In the genomic region with DNA sequence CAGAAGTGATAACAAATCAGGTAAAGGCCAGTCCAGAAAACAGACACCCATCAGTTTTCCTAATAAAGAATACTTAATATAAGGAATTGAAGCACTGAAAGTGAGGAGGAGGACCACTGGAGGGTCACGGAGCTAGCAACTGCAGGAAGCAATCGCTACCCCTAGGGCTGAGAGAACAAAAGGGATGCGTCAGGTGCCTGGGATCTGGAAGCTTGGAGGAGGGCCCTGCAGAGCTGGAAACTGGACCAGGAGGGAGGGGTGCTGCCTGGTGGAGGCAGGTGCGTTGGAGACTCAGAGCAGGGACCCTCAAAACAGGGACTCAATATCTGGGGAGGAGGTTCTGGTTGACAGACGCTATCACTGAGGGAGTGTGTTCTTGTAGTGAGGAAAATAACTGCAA, we compare ENCODE assay signal across 27 cellular contexts.
DNase-seq lines count a peak whose midpoint lies in the region; ATAC-seq, FAIRE-seq and TF ChIP-seq lines count a peak whose summit lies in the region.
"Had no signal": no experiment of that assay in that cellular context is flagged by ENCODE, and none has a peak within 500 bp of the region (broad histone marks: within the 10 kb centered on the region; RNA-seq: fewer than 3 reads in every experiment).

No MANE protein-coding gene starts in this region.

- TF ChIP-seq EP300 in HepG2 (IDR thresholded peaks at IDR 0.05; ENCODE audit: low read depth in 2 of 2, low read length in 2 of 2) (no peak), HepG2 (CRISPR knock-in tag; IDR thresholded peaks at IDR 0.05; ENCODE audit: borderline replicate concordance) (no peak)

- H2BK15ac ChIP-seq in IMR-90 (ENCODE audit: low read depth, low read length): peak overlapping the region; percentile 20; the same call in 1 of the 3 replicates

- CTCF ChIA-PET in HepG2 (lab: Yijun Ruan, JAX; ENCODE audit: low intra/inter-chr PET ratio, low total read pairs) (no interaction called here), IMR-90 (lab: Yijun Ruan, JAX) (no interaction called here)
- CTCF ChIA-PET in naive thymus-derived CD4-positive, alpha-beta T cell (lab: Charles Lee): no interaction called here

- H3K4me2 ChIP-seq in HepG2 (ENCODE audit: low read depth, low read length) (no peak overlapping the region), IMR-90 (ENCODE audit: low read depth, low read length) (no peak overlapping the region), hepatocyte (no peak overlapping the region)

- TF ChIP-seq CTCF in HepG2 (CRISPR knock-in tag; IDR thresholded peaks at IDR 0.05) (no peak), right lobe of liver (IDR thresholded peaks at IDR 0.05) (no peak), IMR-90 (conservative IDR thresholded peaks at IDR 0.05; ENCODE audit: low read depth, low read length) (no peak), hepatocyte (IDR thresholded peaks at IDR 0.05; ENCODE audit: poor library complexity) (no peak), upper lobe of right lung (IDR thresholded peaks at IDR 0.05) (no peak)

- DNase-seq in HepG2 (ENCODE audit: low spot score) (no peak), right lobe of liver (no peak), IMR-90 (no peak), hepatocyte (ENCODE audit: low spot score) (no peak), upper lobe of right lung (no peak), COLO668 (lab: John Stamatoyannopoulos, UW; ENCODE audit: unreplicated experiment) (no peak), NCI-H510A (lab: John Stamatoyannopoulos, UW) (no peak)
- no peak for DNase-seq in naive thymus-derived CD4-positive, alpha-beta T cell
- DNase-seq: Calu3; CD8-positive, alpha-beta memory T cell; GOT3; Karpas-422; NCI-H1092 treated with DMSO at 0.1 percent for 48 hours; NCI-H1436 treated with DMSO at 0.1 percent for 48 hours; NCI-H187 treated with DMSO at 0.1 percent for 48 hours; NCI-H2171 treated with DMSO at 0.1 percent for 48 hours; NCI-H524 treated with DMSO at 0.1 percent for 48 hours; NCI-H774; SIG-M5; SW 1271 had no signal

- no peak overlapping the region for H3K56ac ChIP-seq in IMR-90 (ENCODE audit: extremely low read depth, insufficient read depth, low read length)

- no peak overlapping the region for H4K5ac ChIP-seq in IMR-90 (ENCODE audit: low read depth, low read length)

- no peak overlapping the region for H3K14ac ChIP-seq in IMR-90 (replicated peaks; ENCODE audit: low read depth, low read length)

- H3K36me3 ChIP-seq in HepG2 (replicated peaks in 1 of 2; ENCODE audit: control insufficient read depth in 1 of 2, insufficient read depth in 2 of 2, low read length in 2 of 2) (no peaks in the 10 kb centered on the region), right lobe of liver (no peaks in the 10 kb centered on the region), IMR-90 (ENCODE audit: control insufficient read depth, insufficient read depth, low read length) (no peaks in the 10 kb centered on the region), hepatocyte (replicated peaks; ENCODE audit: insufficient read depth, low read depth) (no peaks in the 10 kb centered on the region), upper lobe of right lung (no peaks in the 10 kb centered on the region)
- no peaks in the 10 kb centered on the region for H3K36me3 ChIP-seq in naive thymus-derived CD4-positive, alpha-beta T cell (ENCODE audit: control insufficient read depth in 2 of 3, insufficient read depth in 3 of 3, low read length in 3 of 3)

- H2AFZ ChIP-seq in HepG2 (ENCODE audit: low read length): no peak overlapping the region
- no peak overlapping the region for H2AFZ ChIP-seq in IMR-90 (replicated peaks; ENCODE audit: low read length, poor library complexity)
- no peak overlapping the region for H2AFZ ChIP-seq in hepatocyte

- no peak for TF ChIP-seq RAD21 in HepG2 (CRISPR knock-in tag; IDR thresholded peaks at IDR 0.05)
- TF ChIP-seq RAD21 in IMR-90 (IDR thresholded peaks at IDR 0.05; ENCODE audit: low read length): no peak

- intact Hi-C loops in HepG2 (cut with micrococcal nuclease; ENCODE audit: unreplicated experiment) (no loop called here), right lobe of liver (cut with DNase I) (no loop called here), IMR-90 (cut with micrococcal nuclease) (no loop called here), upper lobe of right lung (cut with DNase I) (no loop called here)
- intact Hi-C loops in naive thymus-derived CD4-positive, alpha-beta T cell (cut with micrococcal nuclease): no loop called here

- H3K79me2 ChIP-seq in HepG2 (ENCODE audit: insufficient read depth, low read length) (no peaks in the 10 kb centered on the region), hepatocyte (no peaks in the 10 kb centered on the region)

- POLR2A ChIA-PET in HepG2 (lab: Yijun Ruan, JAX) (interaction anchor here (1.0 kb wide), 1 partner anchor 708 kb away, joined by 5 read pairs; a partner anchor contains a TSS), IMR-90 (lab: Charles Lee; ENCODE audit: unreplicated experiment) (no interaction called here)
- POLR2A ChIA-PET in naive thymus-derived CD4-positive, alpha-beta T cell (lab: Charles Lee): no interaction called here

- peak overlapping the region; percentile 21; the same call in 1 of the 2 replicates for H2AK5ac ChIP-seq in IMR-90 (ENCODE audit: low read depth, low read length)

- TF ChIP-seq POLR2A in HepG2 (IDR thresholded peaks at IDR 0.05; ENCODE audit: insufficient read depth in 1 of 2, low read depth in 2 of 2, low read length in 2 of 2) (no peak), right lobe of liver (IDR thresholded peaks at IDR 0.05) (no peak), IMR-90 (IDR thresholded peaks at IDR 0.05; ENCODE audit: low read depth, low read length) (no peak)

- H3K27me3 ChIP-seq in HepG2 (ENCODE audit: control insufficient read depth in 1 of 2, insufficient read depth in 2 of 2, low read length in 2 of 2) (no peaks in the 10 kb centered on the region), right lobe of liver (no peaks in the 10 kb centered on the region), IMR-90 (ENCODE audit: control insufficient read depth, insufficient read depth, low read length) (no peaks in the 10 kb centered on the region), hepatocyte (no peaks in the 10 kb centered on the region), upper lobe of right lung (no peaks in the 10 kb centered on the region)
- H3K27me3 ChIP-seq in naive thymus-derived CD4-positive, alpha-beta T cell (ENCODE audit: control insufficient read depth in 2 of 2, insufficient read depth in 2 of 2, low read length in 2 of 2): no peaks in the 10 kb centered on the region

- 0 out of 2 replicates have a peak overlapping the region, but pooled peaks have one; percentile 9 for H3K4ac ChIP-seq in IMR-90 (ENCODE audit: low read depth, low read length)

- H3K9me3 ChIP-seq in HepG2 (ENCODE audit: low read length) (no peaks in the 10 kb centered on the region), right lobe of liver (peaks cover 0 to 4% (median 0%) of the 10 kb centered on the region in 4 donors), IMR-90 (ENCODE audit: control insufficient read depth, insufficient read depth, low read length) (no peaks in the 10 kb centered on the region), hepatocyte (ENCODE audit: low read depth) (no peaks in the 10 kb centered on the region), upper lobe of right lung (no peaks in the 10 kb centered on the region)
- no peaks in the 10 kb centered on the region for H3K9me3 ChIP-seq in naive thymus-derived CD4-positive, alpha-beta T cell (ENCODE audit: control insufficient read depth in 2 of 3, low read length in 3 of 3)

- H3K27ac ChIP-seq in HepG2 (ENCODE audit: extremely low read length, insufficient read depth, low read length): no peak overlapping the region
- no peak overlapping the region for H3K27ac ChIP-seq in right lobe of liver
- H3K27ac ChIP-seq in IMR-90 (ENCODE audit: insufficient read depth, low read length): no peak overlapping the region
- peak overlapping the region; percentile 19 for H3K27ac ChIP-seq in hepatocyte
- peak overlapping the region; percentile 53 for H3K27ac ChIP-seq in upper lobe of right lung
- H3K27ac ChIP-seq in naive thymus-derived CD4-positive, alpha-beta T cell (ENCODE audit: low read depth, low read length): no peak overlapping the region
- H3K27ac ChIP-seq: HL-60, SK-N-MC had no signal

- H3K4me1 ChIP-seq in HepG2 (ENCODE audit: insufficient read depth, low read length): peaks cover 25% of the 10 kb centered on the region
- peaks cover 0 to 22% (median 10%) of the 10 kb centered on the region in 4 donors for H3K4me1 ChIP-seq in right lobe of liver
- H3K4me1 ChIP-seq in IMR-90 (ENCODE audit: control insufficient read depth, insufficient read depth, low read length): peaks cover 16% of the 10 kb centered on the region
- H3K4me1 ChIP-seq in hepatocyte (ENCODE audit: insufficient read depth): peaks cover 14% of the 10 kb centered on the region
- H3K4me1 ChIP-seq in upper lobe of right lung: peaks cover 11% of the 10 kb centered on the region
- H3K4me1 ChIP-seq in naive thymus-derived CD4-positive, alpha-beta T cell (ENCODE audit: control insufficient read depth in 2 of 2, insufficient read depth in 2 of 2, low read length in 2 of 2): no peaks in the 10 kb centered on the region

- H2AK9ac ChIP-seq in IMR-90 (replicated peaks; ENCODE audit: low read depth, low read length, poor library complexity): no peak overlapping the region

- FAIRE-seq in HepG2 (lab: Jason Lieb, UNC): no peak
- FAIRE-seq: GM18507, RCC 7860 had no signal

- no peak overlapping the region for H3K4me3 ChIP-seq in HepG2 (replicated peaks in 1 of 3; ENCODE audit: insufficient read depth in 1 of 3, low read depth in 2 of 3, low read length in 3 of 3)
- no peak overlapping the region for H3K4me3 ChIP-seq in right lobe of liver
- H3K4me3 ChIP-seq in IMR-90 (ENCODE audit: insufficient read depth, low read depth, low read length): no peak overlapping the region
- no peak overlapping the region for H3K4me3 ChIP-seq in hepatocyte
- no peak overlapping the region for H3K4me3 ChIP-seq in upper lobe of right lung
- H3K4me3 ChIP-seq in naive thymus-derived CD4-positive, alpha-beta T cell (ENCODE audit: low read length): no peak overlapping the region
- H3K4me3 ChIP-seq: SK-N-MC had no signal

- H3K9ac ChIP-seq in HepG2 (ENCODE audit: insufficient read depth, low read depth, low read length) (no peak overlapping the region), IMR-90 (ENCODE audit: low read depth, low read length) (no peak overlapping the region)

- peaks cover 0 to 6% (median 0%) of the 10 kb centered on the region in 11 donors for H3K9me3 Mint-ChIP-seq in naive thymus-derived CD4-positive, alpha-beta T cell

- peak overlapping the region; percentile 67; the same call in 1 of the 2 replicates for H2BK20ac ChIP-seq in IMR-90 (ENCODE audit: low read depth, low read length)

- H4K20me1 ChIP-seq in HepG2 (ENCODE audit: insufficient read depth, low read length) (no peaks in the 10 kb centered on the region), IMR-90 (ENCODE audit: insufficient read depth, low read length) (no peaks in the 10 kb centered on the region), hepatocyte (ENCODE audit: insufficient read depth, poor library complexity, severe bottlenecking) (no peaks in the 10 kb centered on the region)

- no peak overlapping the region for H2BK5ac ChIP-seq in IMR-90 (ENCODE audit: low read depth, low read length, poor library complexity, severe bottlenecking)

- peak overlapping the region; percentile 66; the same call in 1 of the 2 replicates for H4K91ac ChIP-seq in IMR-90 (ENCODE audit: insufficient read depth, low read depth, low read length)

- H4K8ac ChIP-seq in IMR-90 (ENCODE audit: low read depth in 2 of 2, low read length in 2 of 2): no peak overlapping the region

- WGBS in HepG2 (ENCODE audit: low lambda C conversion rate): 61% methylated on average over 5 of the region's 5 CpGs
- WGBS in right lobe of liver (ENCODE audit: insufficient coverage, low coverage, low lambda C conversion rate, missing lambda C conversion rate): 86% methylated on average over 4 of the region's 5 CpGs
- WGBS in IMR-90 (ENCODE audit: extremely low coverage in 2 of 2, insufficient read length in 1 of 2), 2 experiments: 100% methylated on average over 4 of the region's 5 CpGs; no CpG with 5 or more reads in 1 of the 2 experiments
- 91% methylated on average over 5 of the region's 5 CpGs for WGBS in hepatocyte (ENCODE audit: low lambda C conversion rate, missing lambda C conversion rate)

- no peak overlapping the region for H3K4me3 Mint-ChIP-seq in naive thymus-derived CD4-positive, alpha-beta T cell
- H3K4me3 Mint-ChIP-seq: B cell, CD14-positive monocyte had no signal

- H3K23ac ChIP-seq in IMR-90 (ENCODE audit: low read depth, low read length): no peak overlapping the region

- H3K18ac ChIP-seq in IMR-90 (ENCODE audit: low read depth, low read length): no peak overlapping the region

- 0 out of 4 replicates have a peak, but pooled peaks cover 0 to 2% of the 10 kb centered on the region in 2 experiments for H3K79me1 ChIP-seq in IMR-90 (ENCODE audit: low read depth in 1 of 2, low read length in 2 of 2)

- no peaks in the 10 kb centered on the region for H3K4me1 Mint-ChIP-seq in naive thymus-derived CD4-positive, alpha-beta T cell
- H3K4me1 Mint-ChIP-seq: B cell; CD14-positive monocyte; CD8-positive, alpha-beta memory T cell had no signal

- dilution Hi-C loops in IMR-90 (cut with HindIII; ENCODE audit: low sequenced_read_pairs, unreplicated experiment): no loop called here

- no peak overlapping the region for H3K27ac Mint-ChIP-seq in naive thymus-derived CD4-positive, alpha-beta T cell
- H3K27ac Mint-ChIP-seq: B cell; CD8-positive, alpha-beta memory T cell had no signal

- peaks cover 15% of the 10 kb centered on the region for H3K9me1 ChIP-seq in IMR-90 (ENCODE audit: insufficient read depth, low read length)

- no peak overlapping the region for H2BK120ac ChIP-seq in IMR-90 (ENCODE audit: low read depth, low read length)

- no peak; the same call in 2 of the 3 replicates for ATAC-seq in HepG2
- ATAC-seq in right lobe of liver: no peak
- ATAC-seq in IMR-90 (ENCODE audit: low read depth): no peak
- no peak for ATAC-seq in upper lobe of right lung
- ATAC-seq in naive thymus-derived CD4-positive, alpha-beta T cell: no peak
- ATAC-seq: HCT116 had no signal

- in situ Hi-C loops in HepG2 (cut with HindIII; ENCODE audit: extremely low pct_ligation_motif_present, low pct_unique_long_range_greater_than_20kb) (no loop called here), IMR-90 (cut with MboI; ENCODE audit: low sequenced_read_pairs) (no loop called here)

- BruUV-seq in HepG2 (replicated peaks; lab: Mats Ljungman, UMichigan): no TSS peak
- BruUV-seq in IMR-90 (replicated peaks; lab: Mats Ljungman, UMichigan): no TSS peak

- no peaks in the 10 kb centered on the region for H3K9me2 ChIP-seq in hepatocyte (replicated peaks; ENCODE audit: insufficient read depth)

- no peaks in the 10 kb centered on the region for H3K36me3 Mint-ChIP-seq in naive thymus-derived CD4-positive, alpha-beta T cell
- H3K36me3 Mint-ChIP-seq: CD14-positive monocyte had no signal

- peaks cover 6 to 41% (median 25%) of the 10 kb centered on the region in 5 donors for H3K27me3 Mint-ChIP-seq in naive thymus-derived CD4-positive, alpha-beta T cell

Comparison
In these comparisons a context has a peak if more than half of its experiments do, and no peak if none do; other contexts are left out.
1. H3K27ac ChIP-seq: peak in hepatocyte (single experiment) and upper lobe of right lung (single experiment); none in HepG2 (single experiment), right lobe of liver (0 of 3), IMR-90 (single experiment) and naive thymus-derived CD4-positive, alpha-beta T cell (single experiment).